28 cellular contexts compared by ENCODE assay signal in genomic region chr7:19798986-19799385, GRCh38. TPM values are rescaled to one million over a fixed set of nuclear protein-coding genes. Genes with fewer than 3 reads are reported as not detected.
"Had no signal": no experiment of that assay in that cellular context is flagged by ENCODE, and none has a peak within 500 bp of the region (broad histone marks: within the 10 kb centered on the region; RNA-seq: fewer than 3 reads in every experiment).

No MANE protein-coding gene starts in this region.

- H3K9me3 ChIP-seq: esophagus squamous epithelium, heart right ventricle, tibial artery had no signal

- FAIRE-seq: endometrium, small intestine had no signal

- H3K4me3 ChIP-seq: cardiac muscle cell, esophagus squamous epithelium, heart right ventricle, tibial artery had no signal

- H3K4me1 ChIP-seq: esophagus squamous epithelium, heart right ventricle, tibial artery had no signal

- H3K36me3 ChIP-seq: cardiac muscle cell, esophagus squamous epithelium, heart right ventricle, tibial artery had no signal

- DNase-seq: activated B cell treated with CpG ODN at 0.5 μM for 24 hours; activated CD4-positive, alpha-beta T cell treated with anti-CD3 and anti-CD28 coated beads for 36 hours; activated CD4-positive, alpha-beta T cell treated with anti-CD3 and anti-CD28 coated beads, Interleukin-2, amount 50 U/mL, for 48 hours; activated effector memory CD4-positive, alpha-beta T cell treated with Interleukin-2 at 50 U/mL for 16 hours; activated naive CD4-positive, alpha-beta T cell treated with anti-CD3 and anti-CD28 coated beads for 36 hours; activated naive CD8-positive, alpha-beta T cell treated with anti-CD3 and anti-CD28 coated beads, Interleukin-2, amount 50 U/mL, for 24 hours; activated T-cell treated with anti-CD3 and anti-CD28 coated beads, Interleukin-2, amount 50 U/mL, for 72 hours; cortex of kidney; esophagus squamous epithelium; heart right ventricle; islet precursor cell; left colon; mesendoderm; naive B cell; occipital lobe; posterior cingulate gyrus; small intestine; stimulated activated CD4-positive, alpha-beta T cell treated with anti-CD3 and anti-CD28 coated beads, Interleukin-2, amount 100 ng/mL, for 24 hours; stimulated activated naive CD8-positive, alpha-beta T cell treated with anti-CD3 and anti-CD28 coated beads, Interleukin-15, amount 100 ng/mL, for 72 hours; T1000; tibial artery had no signal

- H3K27me3 ChIP-seq: cardiac muscle cell, esophagus squamous epithelium, heart right ventricle, tibial artery had no signal

- H3K27ac ChIP-seq: cardiac muscle cell, esophagus squamous epithelium, heart right ventricle, tibial artery had no signal

- ATAC-seq: activated CD4-positive, alpha-beta T cell treated with anti-CD3 and anti-CD28 coated beads for 36 hours; activated naive CD8-positive, alpha-beta T cell treated with anti-CD3 and anti-CD28 coated beads, Interleukin-2, amount 50 U/mL, for 24 hours; activated T-cell treated with anti-CD3 and anti-CD28 coated beads, Interleukin-2, amount 50 U/mL, for 72 hours; heart right ventricle; left colon; sciatic nerve; stimulated activated effector memory CD8-positive, alpha-beta T cell treated with anti-CD3 and anti-CD28 coated beads, Interleukin-12 subunit alpha, Interleukin-12 subunit beta, amount 100 ng/mL, for 72 hours; stimulated activated naive CD8-positive, alpha-beta T cell treated with anti-CD3 and anti-CD28 coated beads, Interleukin-15, amount 100 ng/mL, for 72 hours had no signal

RNA-seq across cellular contexts. Expression of gene TMEM196, which starts 25.6 kb away (rescaled TPM):
- total RNA-seq: activated B cell treated with CpG ODN at 0.5 μM for 24 hours; activated CD4-positive, alpha-beta T cell treated with anti-CD3 and anti-CD28 coated beads for 36 hours; activated naive CD4-positive, alpha-beta T cell treated with anti-CD3 and anti-CD28 coated beads for 36 hours; activated T-cell treated with anti-CD3 and anti-CD28 coated beads, Interleukin-2, amount 50 U/mL, for 72 hours; cardiac muscle cell; esophagus squamous epithelium; heart right ventricle; left colon; lower leg skin; mucosa of gallbladder; sciatic nerve; T-helper 1 cell treated with Interleukin-12 subunit alpha and Interleukin-12 subunit beta and Interleukin-4 antibody, amounts not matched to agents 30 ng/mL and 1 ng/mL, for 36 hours had no signal
- polyA plus RNA-seq: cardiac muscle cell, heart right ventricle had no signal
